In genomic region chr2:41836944-41837343, GRCh38 we compare ENCODE assay signal across 10 cellular contexts.
DNase-seq lines count a peak whose midpoint lies in the region; ATAC-seq and TF ChIP-seq lines count a peak whose summit lies in the region.
"Had no signal": no experiment of that assay in that cellular context is flagged by ENCODE, and none has a peak within 500 bp of the region (broad histone marks: within the 10 kb centered on the region; RNA-seq: fewer than 3 reads in every experiment).

No MANE protein-coding gene starts in this region.

- H3K27ac ChIP-seq in PC-3 (ENCODE audit: low read length): no peak overlapping the region

- H3K4me2 ChIP-seq in PC-3 (ENCODE audit: low read length): no peak overlapping the region

- H3K9ac ChIP-seq in PC-3 (ENCODE audit: low read length): no peak overlapping the region

- no peaks in the 10 kb centered on the region for H3K9me2 ChIP-seq in PC-3 (replicated peaks; ENCODE audit: low read length)

- H3K4me1 Mint-ChIP-seq in activated T-cell treated with anti-CD3 and anti-CD28 coated beads, Interleukin-2, amount 50 U/mL, for 72 hours (ENCODE audit: low read depth): peaks cover 11% of the 10 kb centered on the region

- peaks cover 11% of the 10 kb centered on the region for H3K4me1 ChIP-seq in PC-3 (ENCODE audit: insufficient read depth, low read length)

- ATAC-seq in activated T-cell treated with anti-CD3 and anti-CD28 coated beads, Interleukin-2, amount 50 U/mL, for 72 hours (replicated peaks in 1 of 2): no peak
- ATAC-seq in PC-3: no peak
- no peak for ATAC-seq in GM21529 (IDR thresholded peaks at IDR 0.05; ENCODE audit: unreplicated experiment)
- no peak for ATAC-seq in HG03378 (IDR thresholded peaks at IDR 0.05; ENCODE audit: unreplicated experiment)

- TF ChIP-seq CTCF in PC-3 (conservative IDR thresholded peaks at IDR 0.05; ENCODE audit: low read depth, low read length) (no peak), retinal pigment epithelial cell (conservative IDR thresholded peaks at IDR 0.05; ENCODE audit: low read depth, low read length) (no peak)

- H3K4me3 Mint-ChIP-seq in activated T-cell treated with anti-CD3 and anti-CD28 coated beads, Interleukin-2, amount 50 U/mL, for 72 hours: no peak overlapping the region
- H3K4me3 Mint-ChIP-seq: B cell had no signal

- H3K36me3 Mint-ChIP-seq in activated T-cell treated with anti-CD3 and anti-CD28 coated beads, Interleukin-2, amount 50 U/mL, for 72 hours (ENCODE audit: insufficient read depth in 2 of 2): no peaks in the 10 kb centered on the region

- H3K36me3 ChIP-seq in PC-3 (ENCODE audit: low read depth, low read length): no peaks in the 10 kb centered on the region

- no peak overlapping the region for H2AFZ ChIP-seq in PC-3 (ENCODE audit: low read length)

- no TSS peak for BruUV-seq in PC-3 (replicated peaks; lab: Mats Ljungman, UMichigan)

- H3K27me3 Mint-ChIP-seq in activated T-cell treated with anti-CD3 and anti-CD28 coated beads, Interleukin-2, amount 50 U/mL, for 72 hours (ENCODE audit: low read depth): peaks cover 45% of the 10 kb centered on the region

- no peaks in the 10 kb centered on the region for H4K20me1 ChIP-seq in PC-3 (ENCODE audit: low read length)

- H3K79me2 ChIP-seq in PC-3 (ENCODE audit: low read length): no peaks in the 10 kb centered on the region

- CTCF ChIA-PET in PC-3 (lab: Charles Lee): no interaction called here

- intact Hi-C loops in PC-3 (cut with micrococcal nuclease): no loop called here

- H3K27ac Mint-ChIP-seq in activated T-cell treated with anti-CD3 and anti-CD28 coated beads, Interleukin-2, amount 50 U/mL, for 72 hours: no peak overlapping the region
- H3K27ac Mint-ChIP-seq: B cell had no signal

- H3K9me3 Mint-ChIP-seq in activated T-cell treated with anti-CD3 and anti-CD28 coated beads, Interleukin-2, amount 50 U/mL, for 72 hours: no peaks in the 10 kb centered on the region

- H3K9me3 ChIP-seq in PC-3 (ENCODE audit: low read length): no peaks in the 10 kb centered on the region

- DNase-seq in activated T-cell treated with anti-CD3 and anti-CD28 coated beads, Interleukin-2, amount 50 U/mL, for 72 hours: peak; percentile 19 to 21
- no peak for DNase-seq in activated T-cell treated with anti-CD3 and anti-CD28 coated beads, Interleukin-2, amount 50 U/mL, for 48 hours
- DNase-seq in PC-3 (peak; percentile 64), retinal pigment epithelial cell (ENCODE audit: low read depth) (peak; percentile 11), NCI-H187 (lab: John Stamatoyannopoulos, UW) (no peak)
- peak; percentile 4 for DNase-seq in effector CD4-positive, alpha-beta T cell
- DNase-seq: hypothalamus had no signal

- peaks cover 25% of the 10 kb centered on the region for H3K27me3 ChIP-seq in PC-3 (ENCODE audit: low read length)

- H3F3A ChIP-seq in PC-3 (ENCODE audit: low read length, unreplicated experiment): no peaks in the 10 kb centered on the region

- H3K4me3 ChIP-seq in PC-3 (ENCODE audit: low read length) (no peak overlapping the region), retinal pigment epithelial cell (ENCODE audit: low read length) (no peak overlapping the region)

- POLR2A ChIA-PET in PC-3 (lab: Charles Lee; ENCODE audit: unreplicated experiment): no interaction called here

Comparison
In these comparisons a context has a peak if more than half of its experiments do, and no peak if none do; other contexts are left out.
1. DNase-seq: peak in activated T-cell treated with anti-CD3 and anti-CD28 coated beads, Interleukin-2, amount 50 U/mL, for 72 hours (2 of 2), PC-3 (single experiment), effector CD4-positive, alpha-beta T cell (single experiment) and retinal pigment epithelial cell (single experiment); none in activated T-cell treated with anti-CD3 and anti-CD28 coated beads, Interleukin-2, amount 50 U/mL, for 48 hours (0 of 2) and NCI-H187 (0 of 2).